In genomic region chr5:96616801-96617200, GRCh38 we compare ENCODE assay signal across 25 cellular contexts.
"Had no signal": no experiment of that assay in that cellular context is flagged by ENCODE, and none has a peak within 500 bp of the region (broad histone marks: within the 10 kb centered on the region; RNA-seq: fewer than 3 reads in every experiment).

No MANE protein-coding gene starts in this region.

- H3K27ac ChIP-seq: esophagus muscularis mucosa, pancreas, psoas muscle, sigmoid colon, upper lobe of right lung had no signal

- H3K9me3 ChIP-seq: esophagus muscularis mucosa, pancreas, psoas muscle, sigmoid colon, upper lobe of right lung had no signal

- DNase-seq: activated CD4-positive, alpha-beta memory T cell treated with anti-CD3 and anti-CD28 coated beads for 36 hours; activated CD4-positive, alpha-beta T cell treated with anti-CD3 and anti-CD28 coated beads, Interleukin-2, amount 10 ng/mL, durations not matched to agents 24 days and 14 days; activated CD4-positive, CD25-positive, alpha-beta regulatory T cell treated with anti-CD3 and anti-CD28 coated beads, Interleukin-2, amount 50 U/mL, for 72 hours; activated naive CD8-positive, alpha-beta T cell treated with anti-CD3 and anti-CD28 coated beads, Interleukin-2, amount 50 U/mL, for 24 hours; activated T-cell treated with anti-CD3 and anti-CD28 coated beads, Interleukin-2, amount 50 U/mL, for 48 hours; amygdala; effector memory CD4-positive, alpha-beta T cell; left cardiac atrium; naive thymus-derived CD8-positive, alpha-beta T cell; nucleus accumbens; pancreas; psoas muscle; sigmoid colon; stimulated activated CD4-positive, alpha-beta T cell treated with anti-CD3 and anti-CD28 coated beads, Interleukin-1b, Interleukin-23, amount 100 ng/mL, for 48 hours; stimulated activated CD4-positive, alpha-beta T cell treated with anti-CD3 and anti-CD28 coated beads, Interleukin-4, amount 100 ng/mL, for 4 hours; stimulated activated CD8-positive, alpha-beta memory T cell treated with anti-CD3 and anti-CD28 coated beads, Interleukin-4, amount 100 ng/mL, for 48 hours; stimulated activated naive CD8-positive, alpha-beta T cell treated with anti-CD3 and anti-CD28 coated beads, Interleukin-15, amount 100 ng/mL, for 72 hours; substantia nigra; SW 1271; T-helper 17 cell; T1000; upper lobe of right lung had no signal

- H3K4me1 ChIP-seq: pancreas had no signal

- H3K4me3 ChIP-seq: esophagus muscularis mucosa, pancreas, psoas muscle, sigmoid colon, smooth muscle cell, upper lobe of right lung had no signal

- ATAC-seq: activated naive CD8-positive, alpha-beta T cell treated with anti-CD3 and anti-CD28 coated beads, Interleukin-2, amount 50 U/mL, for 24 hours; left cardiac atrium; naive thymus-derived CD8-positive, alpha-beta T cell; pancreas; psoas muscle; stimulated activated memory B cell treated with anti-CD40 and anti-IgM and Interleukin-4, amounts not matched to agents 10 μg/mL and 1 μg/mL and 100 μg/mL, for 72 hours; stimulated activated naive CD8-positive, alpha-beta T cell treated with anti-CD3 and anti-CD28 coated beads, Interleukin-15, amount 100 ng/mL, for 72 hours; T-helper 17 cell; upper lobe of right lung had no signal

- H3K36me3 ChIP-seq: esophagus muscularis mucosa, pancreas, sigmoid colon, upper lobe of right lung had no signal

- H3K27me3 ChIP-seq: esophagus muscularis mucosa, pancreas, sigmoid colon, upper lobe of right lung had no signal
